Comparison of ENCODE assay signal across 19 cellular contexts in the genomic region with DNA sequence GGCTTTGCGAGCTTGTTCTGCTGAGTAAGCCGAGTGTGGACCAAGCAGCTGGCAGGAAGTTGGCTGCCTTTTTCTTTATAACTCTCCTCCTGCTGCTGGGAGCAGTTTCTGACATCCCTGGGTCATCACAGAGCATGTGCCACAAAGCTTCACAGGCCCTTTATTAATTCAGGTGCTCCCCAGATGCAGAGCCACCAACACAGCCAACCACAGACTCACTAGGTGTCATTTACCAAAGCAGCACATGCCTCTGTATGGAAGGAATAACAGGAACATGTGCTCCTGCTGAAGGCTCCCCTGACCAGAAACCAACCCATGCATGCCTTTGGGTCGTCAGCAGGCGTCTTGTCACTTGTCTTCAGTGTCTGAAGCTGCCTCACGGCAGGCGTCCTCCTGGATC.
"Had no signal": no experiment of that assay in that cellular context is flagged by ENCODE, and none has a peak within 500 bp of the region (broad histone marks: within the 10 kb centered on the region; RNA-seq: fewer than 3 reads in every experiment).

No MANE protein-coding gene starts in this region.

- H3K27me3 ChIP-seq: heart left ventricle, stomach, thyroid gland had no signal

- H3K9me3 Mint-ChIP-seq: naive thymus-derived CD4-positive, alpha-beta T cell; nephron progenitor cell had no signal

- H3K4me1 ChIP-seq: heart left ventricle, parathyroid adenoma, psoas muscle, stomach, thyroid gland had no signal

- H3K36me3 ChIP-seq: heart left ventricle, stomach, thyroid gland had no signal

- ATAC-seq: esophagus mucosa; heart left ventricle; naive thymus-derived CD4-positive, alpha-beta T cell had no signal

- H3K9ac ChIP-seq: parathyroid adenoma had no signal

- H3K4me3 Mint-ChIP-seq: naive thymus-derived CD4-positive, alpha-beta T cell; nephron progenitor cell had no signal

- H3K27ac ChIP-seq: dorsolateral prefrontal cortex, heart left ventricle, parathyroid adenoma, psoas muscle, stomach, thyroid gland had no signal

- FAIRE-seq: endometrium, frontal cortex, small intestine had no signal

- H3K9me3 ChIP-seq: heart left ventricle, psoas muscle, stomach, thyroid gland had no signal

- DNase-seq: cortex of kidney; dorsolateral prefrontal cortex; effector CD8-positive, alpha-beta T cell; heart left ventricle; hippocampal formation; kidney glomerular epithelial cell; naive thymus-derived CD4-positive, alpha-beta T cell; nephron progenitor cell; retina; small intestine; stimulated activated CD4-positive, alpha-beta T cell treated with anti-CD3 and anti-CD28 coated beads, Interleukin-12 subunit alpha, Interleukin-12 subunit beta, amount 100 ng/mL, for 4 hours; stimulated activated naive CD4-positive, alpha-beta T cell; stomach; thyroid gland had no signal

- H3K27ac Mint-ChIP-seq: naive thymus-derived CD4-positive, alpha-beta T cell; nephron progenitor cell had no signal

- H3K4me3 ChIP-seq: dorsolateral prefrontal cortex, heart left ventricle, psoas muscle, stomach, thyroid gland had no signal
